Comparison of ENCODE assay signal across 16 cellular contexts in genomic region chr17:17080181-17080631, GRCh38. TPM values are rescaled to one million over a fixed set of nuclear protein-coding genes. Genes with fewer than 3 reads are reported as not detected.
DNase-seq lines count a peak whose midpoint lies in the region; ATAC-seq and TF ChIP-seq lines count a peak whose summit lies in the region.
"Had no signal": no experiment of that assay in that cellular context is flagged by ENCODE, and none has a peak within 500 bp of the region (broad histone marks: within the 10 kb centered on the region; RNA-seq: fewer than 3 reads in every experiment).

No MANE protein-coding gene starts in this region.

- 83% methylated on average over 3 of the region's 3 CpGs for WGBS in hepatocyte (ENCODE audit: low lambda C conversion rate, missing lambda C conversion rate)

- H3K4me2 ChIP-seq in hepatocyte = no peak overlapping the region
- H3K4me2 ChIP-seq: KMS-11, smooth muscle cell had no signal

- no peaks in the 10 kb centered on the region for H3K9me3 ChIP-seq in hepatocyte (ENCODE audit: low read depth)

- H3K27ac ChIP-seq in hepatocyte = peak overlapping the region; percentile 87
- H3K27ac ChIP-seq: foreskin keratinocyte, KMS-11 had no signal

- H3K27ac Mint-ChIP-seq in central memory CD8-positive, alpha-beta T cell (ENCODE audit: low read depth) = peak overlapping the region; percentile 19
- H3K27ac Mint-ChIP-seq: activated CD8-positive, alpha-beta T cell treated with anti-CD3 and anti-CD28 coated beads for 36 hours; activated T-cell treated with anti-CD3 and anti-CD28 coated beads, Interleukin-2, amount 50 U/mL, for 72 hours had no signal

- peaks cover 88% of the 10 kb centered on the region for H3K79me2 ChIP-seq in hepatocyte

- H3K9me2 ChIP-seq in hepatocyte (replicated peaks; ENCODE audit: insufficient read depth) = no peaks in the 10 kb centered on the region

- H3K36me3 Mint-ChIP-seq in central memory CD8-positive, alpha-beta T cell (ENCODE audit: insufficient read depth) = peaks cover 31% of the 10 kb centered on the region

- peaks cover 36% of the 10 kb centered on the region for H3K4me1 Mint-ChIP-seq in central memory CD8-positive, alpha-beta T cell

- no peaks in the 10 kb centered on the region for H3K36me3 ChIP-seq in hepatocyte (replicated peaks; ENCODE audit: insufficient read depth, low read depth)

- H3K27me3 ChIP-seq in hepatocyte = no peaks in the 10 kb centered on the region
- H3K27me3 ChIP-seq: foreskin keratinocyte had no signal

- H3K4me3 Mint-ChIP-seq in central memory CD8-positive, alpha-beta T cell = no peak overlapping the region
- H3K4me3 Mint-ChIP-seq: activated CD8-positive, alpha-beta T cell treated with anti-CD3 and anti-CD28 coated beads for 36 hours; activated T-cell treated with anti-CD3 and anti-CD28 coated beads, Interleukin-2, amount 50 U/mL, for 72 hours; CD4-positive, alpha-beta memory T cell had no signal

- ATAC-seq in central memory CD8-positive, alpha-beta T cell (replicated peaks; ENCODE audit: extremely low read depth, poor library complexity, severe bottlenecking) = no peak
- peak; percentile 1 for ATAC-seq in sciatic nerve
- no peak for ATAC-seq in GM19455 (IDR thresholded peaks at IDR 0.05; ENCODE audit: unreplicated experiment)
- ATAC-seq in GM19467 (IDR thresholded peaks at IDR 0.05; ENCODE audit: unreplicated experiment) = no peak
- ATAC-seq: activated CD8-positive, alpha-beta T cell treated with anti-CD3 and anti-CD28 coated beads for 36 hours; activated T-cell treated with anti-CD3 and anti-CD28 coated beads, Interleukin-2, amount 50 U/mL, for 72 hours; foreskin keratinocyte had no signal

- no peaks in the 10 kb centered on the region for H3K27me3 Mint-ChIP-seq in central memory CD8-positive, alpha-beta T cell
- H3K27me3 Mint-ChIP-seq: activated CD8-positive, alpha-beta T cell treated with anti-CD3 and anti-CD28 coated beads for 36 hours; CD4-positive, alpha-beta memory T cell had no signal

- no peak overlapping the region for H3K4me3 ChIP-seq in hepatocyte
- H3K4me3 ChIP-seq: smooth muscle cell had no signal

- no peak overlapping the region for H2AFZ ChIP-seq in hepatocyte

- peaks cover 58% of the 10 kb centered on the region for H4K20me1 ChIP-seq in hepatocyte (ENCODE audit: insufficient read depth, poor library complexity, severe bottlenecking)

- peak; percentile 3 for TF ChIP-seq CTCF in GM13976 (IDR thresholded peaks at IDR 0.05; ENCODE audit: borderline replicate concordance, control extremely low read depth, extremely low read depth, insufficient read depth, missing control alignments)
- TF ChIP-seq CTCF in hepatocyte (IDR thresholded peaks at IDR 0.05; ENCODE audit: poor library complexity) = no peak

- DNase-seq in GM13976 (ENCODE audit: low spot score) (no peak), hepatocyte (ENCODE audit: low spot score) (no peak), sciatic nerve (ENCODE audit: low spot score) (peak; percentile 56), NCI-H187 (lab: John Stamatoyannopoulos, UW) (no peak)
- DNase-seq in central memory CD8-positive, alpha-beta T cell (ENCODE audit: low spot score in 2 of 2) = no peak
- DNase-seq in stimulated activated naive CD4-positive, alpha-beta T cell treated with Interleukin-2 at 50 U/mL for 16 hours (lab: John Stamatoyannopoulos, UW) = no peak
- DNase-seq: activated CD8-positive, alpha-beta T cell treated with anti-CD3 and anti-CD28 coated beads for 36 hours; activated T-cell treated with anti-CD3 and anti-CD28 coated beads, Interleukin-2, amount 50 U/mL, for 72 hours; CD4-positive, alpha-beta memory T cell; DND-41; foreskin keratinocyte; NCI-H1092 had no signal

- H3K4me1 ChIP-seq in hepatocyte (ENCODE audit: insufficient read depth) = peaks cover 29% of the 10 kb centered on the region

- in situ Hi-C loops in GM13976 (cut with MboI; ENCODE audit: low sequenced_read_pairs, unreplicated experiment) = no loop called here

- intact Hi-C loops in sciatic nerve (cut with DNase I) = no loop called here

- no peaks in the 10 kb centered on the region for H3K9me3 Mint-ChIP-seq in central memory CD8-positive, alpha-beta T cell
- H3K9me3 Mint-ChIP-seq: activated CD8-positive, alpha-beta T cell treated with anti-CD3 and anti-CD28 coated beads for 36 hours; activated T-cell treated with anti-CD3 and anti-CD28 coated beads, Interleukin-2, amount 50 U/mL, for 72 hours; CD4-positive, alpha-beta memory T cell had no signal

RNA-seq across cellular contexts. Expression of gene MPRIP, which starts 37.9 kb away (rescaled TPM):
- total RNA-seq in hepatocyte (80.1 and 202 TPM in 2 replicates), sciatic nerve (500 TPM)
- 91.7 and 123 TPM in 2 replicates for polyA plus RNA-seq in hepatocyte
